11 cellular contexts compared by ENCODE assay signal in the genomic region with DNA sequence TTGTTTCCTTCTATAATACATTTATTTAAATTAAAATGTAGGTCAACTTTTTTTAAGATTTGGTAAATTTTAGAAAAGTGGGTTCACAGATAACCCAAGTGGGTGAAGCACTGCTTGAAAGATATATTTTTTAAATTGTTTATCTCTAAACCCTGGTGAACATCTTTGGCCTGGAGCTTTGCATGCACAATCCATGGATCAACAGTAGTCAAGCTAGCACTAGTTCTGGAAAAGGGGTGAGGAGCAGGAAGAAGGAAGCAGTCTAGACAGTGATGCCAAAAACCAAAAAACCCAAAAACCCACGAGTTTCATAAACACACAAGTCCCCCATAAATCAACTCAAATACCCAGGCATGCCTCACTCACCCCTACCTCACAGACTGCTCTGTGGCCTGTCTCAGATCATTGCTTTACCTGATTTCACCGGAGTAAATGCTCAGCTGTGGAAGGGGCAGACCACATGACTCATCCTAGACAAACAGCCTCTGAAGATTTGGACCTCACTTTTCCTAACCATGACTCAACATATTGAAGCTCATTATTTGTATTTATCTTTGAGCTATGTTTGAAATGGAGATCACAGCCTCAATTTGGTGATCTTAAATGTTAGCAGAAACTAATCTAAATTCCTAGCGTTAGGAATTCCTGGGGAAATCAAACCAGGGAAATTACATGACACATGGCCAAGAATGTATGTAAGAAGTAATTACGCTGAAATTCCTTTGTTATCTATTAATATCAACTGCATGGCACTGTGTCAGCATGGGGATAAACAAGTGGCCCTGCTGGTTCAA.
DNase-seq lines count a peak whose midpoint lies in the region; ATAC-seq, FAIRE-seq and TF ChIP-seq lines count a peak whose summit lies in the region.
"Had no signal": no experiment of that assay in that cellular context is flagged by ENCODE, and none has a peak within 500 bp of the region (broad histone marks: within the 10 kb centered on the region; RNA-seq: fewer than 3 reads in every experiment).

No MANE protein-coding gene starts in this region.

- H3K4me3 ChIP-seq in GM12865 (ENCODE audit: low read depth, low read length), result no peak overlapping the region
- no peak overlapping the region for H3K4me3 ChIP-seq in skeletal muscle cell (ENCODE audit: low read depth, low read length)
- H3K4me3 ChIP-seq: adrenal gland had no signal

- DNase-seq in GM12865 (ENCODE audit: low read depth), result peak; percentile 6
- peak; percentile 98 for DNase-seq in RCC 7860 (ENCODE audit: low spot score)
- peak; percentile 85 for DNase-seq in fibroblast of peridontal ligament (ENCODE audit: extremely low read depth)
- peak; percentile 66 for DNase-seq in skeletal muscle cell (ENCODE audit: low read depth)
- DNase-seq in NCI-H345 treated with DMSO at 0.1 percent for 48 hours (lab: John Stamatoyannopoulos, UW; ENCODE audit: unreplicated experiment), result no peak
- DNase-seq in activated gamma-delta T cell (lab: John Stamatoyannopoulos, UW), result no peak
- DNase-seq in left colon, result no peak
- DNase-seq: adrenal gland, NCI-H1436 had no signal

- peak; percentile 98 for FAIRE-seq in RCC 7860 (lab: Jason Lieb, UNC)
- FAIRE-seq: GM12891 had no signal

- TF ChIP-seq CTCF in GM12865 (IDR thresholded peaks at IDR 0.05; ENCODE audit: insufficient read depth, low read depth, low read length, missing control alignments), result no peak

- ATAC-seq in GM18517 (IDR thresholded peaks at IDR 0.05; ENCODE audit: unreplicated experiment) (no peak), left colon (no peak)

- intact Hi-C loops in left colon (cut with DNase I, micrococcal nuclease), result no loop called here

Comparison
In these comparisons a context has a peak if more than half of its experiments do, and no peak if none do; other contexts are left out.
1. DNase-seq: peak in GM12865 (single experiment), RCC 7860 (single experiment), fibroblast of peridontal ligament (single experiment) and skeletal muscle cell (single experiment); none in NCI-H345 treated with DMSO at 0.1 percent for 48 hours (single experiment), activated gamma-delta T cell (single experiment) and left colon (0 of 2).